2 cellular contexts compared by ENCODE assay signal in the genomic region with DNA sequence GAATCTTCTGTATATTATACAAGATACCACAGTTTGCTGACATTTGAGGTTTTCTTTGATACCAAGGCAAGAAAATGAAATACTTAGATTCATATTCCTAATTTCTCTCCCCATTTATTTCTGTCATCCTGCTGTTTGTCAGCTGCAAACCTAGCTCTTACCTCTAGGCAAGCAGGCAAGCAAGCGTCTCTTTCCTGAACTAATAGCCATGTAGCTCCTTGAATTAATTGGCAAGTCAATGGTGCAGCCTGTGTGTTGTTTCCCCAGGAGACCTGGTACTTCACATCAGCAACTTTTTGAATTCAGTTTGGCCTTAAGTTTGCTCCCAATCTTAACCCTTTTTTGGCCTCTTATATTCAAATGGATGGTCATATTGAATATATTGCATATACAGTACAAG.
TF ChIP-seq lines count a peak whose summit lies in the region.

No MANE protein-coding gene starts in this region.

TF ChIP-seq in GM23338, 12 proteins besides CTCF, POLR2A, EP300 and RAD21:
- TF ChIP-seq EZH2 (IDR thresholded peaks at IDR 0.05; ENCODE audit: low read depth, unreplicated experiment) (no peak), ZNF331 (CRISPR knock-in tag; IDR thresholded peaks at IDR 0.05; ENCODE audit: low read depth) (no peak), EZH2phosphoT487 (IDR thresholded peaks at IDR 0.05; ENCODE audit: unreplicated experiment) (no peak), NANOG (IDR thresholded peaks at IDR 0.05; ENCODE audit: borderline replicate concordance) (no peak), JUNB (IDR thresholded peaks at IDR 0.05; ENCODE audit: unreplicated experiment) (no peak)

TF ChIP-seq in H1, 55 proteins besides CTCF, POLR2A, EP300 and RAD21 (continued from another document):
- TF ChIP-seq BRCA1 (IDR thresholded peaks at IDR 0.05; ENCODE audit: low read depth, low read length), result no peak
